ENCODE assay signal across 10 cellular contexts in the genomic region with DNA sequence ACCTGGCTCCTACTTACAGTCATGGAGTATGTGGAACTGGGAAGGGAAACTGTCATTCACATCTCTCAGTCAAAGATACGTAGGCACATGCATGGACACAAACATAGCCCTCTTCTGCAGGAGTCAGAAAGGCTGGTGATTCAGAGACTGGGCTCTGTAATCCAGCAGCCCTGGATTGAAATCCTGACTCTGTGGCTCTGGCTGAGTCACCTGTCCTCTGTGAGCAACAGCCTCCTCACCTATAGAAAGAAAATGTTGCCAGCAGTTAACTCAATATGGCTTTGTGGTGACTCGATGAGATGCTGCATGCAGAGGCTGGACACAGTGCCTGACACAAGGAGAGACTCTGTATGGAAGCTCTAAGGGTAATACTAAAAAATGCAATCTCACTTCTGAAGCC. TPM values are rescaled to one million over a fixed set of nuclear protein-coding genes. Genes with fewer than 3 reads are reported as not detected.
DNase-seq lines count a peak whose midpoint lies in the region; ATAC-seq and TF ChIP-seq lines count a peak whose summit lies in the region.
"Had no signal": no experiment of that assay in that cellular context is flagged by ENCODE, and none has a peak within 500 bp of the region (broad histone marks: within the 10 kb centered on the region; RNA-seq: fewer than 3 reads in every experiment).

No MANE protein-coding gene starts in this region.

- H3K4me1 ChIP-seq in skeletal muscle satellite cell (ENCODE audit: control insufficient read depth, insufficient read depth, low read length) (peaks cover 49% of the 10 kb centered on the region), testis (peaks cover 7% of the 10 kb centered on the region)

- no peak overlapping the region for H3K4me3 ChIP-seq in choroid plexus epithelial cell (ENCODE audit: low read depth, low read length)
- no peak overlapping the region for H3K4me3 ChIP-seq in skeletal muscle satellite cell (ENCODE audit: low read length)
- H3K4me3 ChIP-seq in testis = no peak overlapping the region
- H3K4me3 ChIP-seq: gastroesophageal sphincter had no signal

- H3K36me3 ChIP-seq in skeletal muscle satellite cell (ENCODE audit: insufficient read depth, low read length) (no peaks in the 10 kb centered on the region), testis (ENCODE audit: low read depth, missing control alignments) (no peaks in the 10 kb centered on the region)
- H3K36me3 ChIP-seq: gastroesophageal sphincter had no signal

- H3K27ac Mint-ChIP-seq in activated CD4-positive, alpha-beta T cell treated with anti-CD3 and anti-CD28 coated beads for 36 hours = peak overlapping the region; percentile 74
- H3K27ac Mint-ChIP-seq in natural killer cell treated with Interleukin-12 subunit alpha and Interleukin-12 subunit beta and Interleukin-15 and Interleukin-18, amount 100 ng/mL, for 72 hours = peak overlapping the region in 1 of 2 donors; percentile 47

- TF ChIP-seq CTCF in choroid plexus epithelial cell (conservative IDR thresholded peaks at IDR 0.05; ENCODE audit: low read depth, low read length) (no peak), testis (IDR thresholded peaks at IDR 0.05) (no peak)

- WGBS in testis, 2 donors = 88 to 92% methylated on average over 2 of the region's 2 CpGs

- TF ChIP-seq POLR2A in testis (IDR thresholded peaks at IDR 0.05) = no peak

- H3K9me3 ChIP-seq in skeletal muscle satellite cell (replicated peaks; ENCODE audit: low read length) = no peaks in the 10 kb centered on the region
- no peaks in the 10 kb centered on the region for H3K9me3 ChIP-seq in testis
- H3K9me3 ChIP-seq: gastroesophageal sphincter had no signal

- H3K27ac ChIP-seq in testis = no peak overlapping the region

- H3K9me3 Mint-ChIP-seq in activated CD4-positive, alpha-beta T cell treated with anti-CD3 and anti-CD28 coated beads for 36 hours (ENCODE audit: low read depth) = no peaks in the 10 kb centered on the region
- H3K9me3 Mint-ChIP-seq in natural killer cell treated with Interleukin-12 subunit alpha and Interleukin-12 subunit beta and Interleukin-15 and Interleukin-18, amount 100 ng/mL, for 72 hours = no peaks in the 10 kb centered on the region

- no peaks in the 10 kb centered on the region for H3K27me3 Mint-ChIP-seq in activated CD4-positive, alpha-beta T cell treated with anti-CD3 and anti-CD28 coated beads for 36 hours
- H3K27me3 Mint-ChIP-seq in natural killer cell treated with Interleukin-12 subunit alpha and Interleukin-12 subunit beta and Interleukin-15 and Interleukin-18, amount 100 ng/mL, for 72 hours = peaks cover 0 to 6% of the 10 kb centered on the region in 2 donors

- CTCF ChIA-PET in activated CD4-positive, alpha-beta T cell treated with anti-CD3 and anti-CD28 coated beads for 36 hours (lab: Charles Lee) = interaction anchor here (0.6 to 1.9 kb wide), 4 partner anchors 10 to 167 kb away, joined by 3 to 7 read pairs (median 4); partner anchors contain the start of gene CDKN2AIPNL

- no peaks in the 10 kb centered on the region for H3K36me3 Mint-ChIP-seq in activated CD4-positive, alpha-beta T cell treated with anti-CD3 and anti-CD28 coated beads for 36 hours (ENCODE audit: low read depth)
- no peaks in the 10 kb centered on the region for H3K36me3 Mint-ChIP-seq in natural killer cell treated with Interleukin-12 subunit alpha and Interleukin-12 subunit beta and Interleukin-15 and Interleukin-18, amount 100 ng/mL, for 72 hours

- DNase-seq in activated CD4-positive, alpha-beta T cell treated with anti-CD3 and anti-CD28 coated beads for 36 hours = peak; percentile 61
- no peak for DNase-seq in activated CD4-positive, alpha-beta T cell treated with anti-CD3 and anti-CD28 coated beads for 4 hours
- DNase-seq in HT1080 (ENCODE audit: low read depth) (peak; percentile 93), choroid plexus epithelial cell (ENCODE audit: low read depth) (peak; percentile 42), testis (no peak)
- no peak for DNase-seq in natural killer cell treated with Interleukin-12 subunit alpha and Interleukin-12 subunit beta and Interleukin-15 and Interleukin-18, amount 100 ng/mL, for 72 hours (ENCODE audit: low spot score)
- DNase-seq: NK-92 treated with Interleukin-12 subunit alpha and Interleukin-12 subunit beta, amount 100 ng/mL, for 24 hours had no signal

- H3K9ac ChIP-seq in skeletal muscle satellite cell (ENCODE audit: low read depth, low read length) = peak overlapping the region; percentile 52

- POLR2A ChIA-PET in activated CD4-positive, alpha-beta T cell treated with anti-CD3 and anti-CD28 coated beads for 36 hours (lab: Charles Lee) = interaction anchor here (0.6 to 0.7 kb wide), 2 partner anchors 109 to 119 kb away, joined by 4 to 15 read pairs; no protein-coding TSS in a partner anchor

- H3K4me3 Mint-ChIP-seq in activated CD4-positive, alpha-beta T cell treated with anti-CD3 and anti-CD28 coated beads for 36 hours = no peak overlapping the region
- H3K4me3 Mint-ChIP-seq in natural killer cell treated with Interleukin-12 subunit alpha and Interleukin-12 subunit beta and Interleukin-15 and Interleukin-18, amount 100 ng/mL, for 72 hours = no peak overlapping the region

- H3K4me2 ChIP-seq in skeletal muscle satellite cell (ENCODE audit: low read length) = no peak overlapping the region

- intact Hi-C loops in activated CD4-positive, alpha-beta T cell treated with anti-CD3 and anti-CD28 coated beads for 36 hours (cut with DNase I, micrococcal nuclease) = no loop called here
- intact Hi-C loops in testis (cut with DNase I; ENCODE audit: low total_unique reads) = no loop called here

- H3K4me1 Mint-ChIP-seq in activated CD4-positive, alpha-beta T cell treated with anti-CD3 and anti-CD28 coated beads for 36 hours = peaks cover 35% of the 10 kb centered on the region
- H3K4me1 Mint-ChIP-seq in natural killer cell treated with Interleukin-12 subunit alpha and Interleukin-12 subunit beta and Interleukin-15 and Interleukin-18, amount 100 ng/mL, for 72 hours (ENCODE audit: low read depth in 2 of 2) = peaks cover 11% of the 10 kb centered on the region in 2 donors

- H3K27me3 ChIP-seq in skeletal muscle satellite cell (ENCODE audit: control insufficient read depth, insufficient read depth, low read length) = no peaks in the 10 kb centered on the region
- H3K27me3 ChIP-seq in testis = no peaks in the 10 kb centered on the region
- H3K27me3 ChIP-seq: gastroesophageal sphincter had no signal

- ATAC-seq in activated CD4-positive, alpha-beta T cell treated with anti-CD3 and anti-CD28 coated beads for 36 hours = peak; percentile 68
- ATAC-seq in natural killer cell treated with Interleukin-12 subunit alpha and Interleukin-12 subunit beta and Interleukin-15 and Interleukin-18, amount 100 ng/mL, for 72 hours = no peak
- no peak for ATAC-seq in GM18907 (IDR thresholded peaks at IDR 0.05; ENCODE audit: unreplicated experiment)
- ATAC-seq: gastroesophageal sphincter had no signal

RNA-seq across cellular contexts. Expression of gene CDKN2AIPNL, which starts 23.8 kb away (rescaled TPM):
- 10 to 100 TPM; 36.1 to 42.0 TPM for total RNA-seq in activated CD4-positive, alpha-beta T cell treated with anti-CD3 and anti-CD28 coated beads for 36 hours
- 81.7 and 83.0 TPM in 2 replicates for total RNA-seq in HT1080 (2014; rRNA removed; shearing (Covaris generic))
- 56.4 and 59.0 TPM in 2 replicates for polyA plus RNA-seq in HT1080 (2015; cell fraction: cytosol; rRNA removed)
- 11.1 and 11.6 TPM in 2 replicates for polyA plus RNA-seq in HT1080 (2015; cell fraction: nucleus; rRNA removed)
- 33.7 and 47.4 TPM in 2 replicates for total RNA-seq in skeletal muscle satellite cell (2012; rRNA removed)
- 10 to 100 TPM; 36.0 to 42.6 TPM for total RNA-seq in testis
- 37.1 TPM for polyA plus RNA-seq in testis (ENCODE audit: insufficient read depth, low read depth, low replicate concordance)
- total RNA-seq in natural killer cell treated with Interleukin-12 subunit alpha and Interleukin-12 subunit beta and Interleukin-15 and Interleukin-18, amount 100 ng/mL, for 72 hours = 10 to 100 TPM; 28.2 to 36.5 TPM

Comparison
In these comparisons a context has a peak if more than half of its experiments do, and no peak if none do; other contexts are left out.
1. DNase-seq: peak in activated CD4-positive, alpha-beta T cell treated with anti-CD3 and anti-CD28 coated beads for 36 hours (single experiment), HT1080 (single experiment) and choroid plexus epithelial cell (single experiment); none in activated CD4-positive, alpha-beta T cell treated with anti-CD3 and anti-CD28 coated beads for 4 hours (0 of 2), testis (single experiment) and natural killer cell treated with Interleukin-12 subunit alpha and Interleukin-12 subunit beta and Interleukin-15 and Interleukin-18, amount 100 ng/mL, for 72 hours (single experiment).